ENCODE assay signal across 1 cellular context in the genomic region with DNA sequence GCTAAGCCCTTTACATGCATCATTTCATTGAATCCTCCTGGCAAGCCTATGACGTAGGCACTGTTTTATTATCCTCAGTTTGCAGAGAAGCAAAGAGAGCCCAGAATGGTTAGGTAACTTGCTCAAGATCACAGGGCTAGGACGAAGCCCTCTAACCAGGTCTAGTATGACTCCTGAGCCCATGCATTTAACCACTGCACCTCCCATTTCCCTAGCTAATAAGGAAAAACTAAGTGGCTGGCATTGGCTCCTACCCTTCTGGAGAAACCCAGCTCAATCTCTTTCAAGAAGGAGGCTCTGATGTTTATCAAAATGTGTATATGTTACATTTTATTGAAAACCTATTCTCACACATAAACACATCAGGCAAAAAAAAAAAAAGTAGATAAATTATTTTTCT.
TF ChIP-seq lines count a peak whose summit lies in the region.

No MANE protein-coding gene starts in this region.

TF ChIP-seq in IMR-90, 13 proteins besides CTCF, POLR2A, EP300 and RAD21 (continued from another document):
- TF ChIP-seq, protein P1, sequence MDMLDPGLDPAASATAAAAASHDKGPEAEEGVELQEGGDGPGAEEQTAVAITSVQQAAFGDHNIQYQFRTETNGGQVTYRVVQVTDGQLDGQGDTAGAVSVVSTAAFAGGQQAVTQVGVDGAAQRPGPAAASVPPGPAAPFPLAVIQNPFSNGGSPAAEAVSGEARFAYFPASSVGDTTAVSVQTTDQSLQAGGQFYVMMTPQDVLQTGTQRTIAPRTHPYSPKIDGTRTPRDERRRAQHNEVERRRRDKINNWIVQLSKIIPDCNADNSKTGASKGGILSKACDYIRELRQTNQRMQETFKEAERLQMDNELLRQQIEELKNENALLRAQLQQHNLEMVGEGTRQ (IDR thresholded peaks at IDR 0.05; ENCODE audit: low read depth, low read length) = no peak
- TF ChIP-seq RFX5 (IDR thresholded peaks at IDR 0.05; ENCODE audit: low read depth, low read length) (no peak), FOS (IDR thresholded peaks at IDR 0.05; ENCODE audit: low read depth, low read length) (no peak), MAFK (IDR thresholded peaks at IDR 0.05; ENCODE audit: low read depth, low read length) (no peak)
